ENCODE assay signal across 10 cellular contexts in genomic region chr20:16761305-16761829, GRCh38. TPM values are rescaled to one million over a fixed set of nuclear protein-coding genes. Genes with fewer than 3 reads are reported as not detected.
DNase-seq lines count a peak whose midpoint lies in the region; ATAC-seq and TF ChIP-seq lines count a peak whose summit lies in the region.
"Had no signal": no experiment of that assay in that cellular context is flagged by ENCODE, and none has a peak within 500 bp of the region (broad histone marks: within the 10 kb centered on the region; RNA-seq: fewer than 3 reads in every experiment).

No MANE protein-coding gene starts in this region.

- H3K9ac ChIP-seq in Karpas-422 (ENCODE audit: low read length): no peak overlapping the region

- H3K27ac ChIP-seq in CD8-positive, alpha-beta T cell (ENCODE audit: low read depth, low read length): no peak overlapping the region
- H3K27ac ChIP-seq in Karpas-422 (ENCODE audit: low read length) (no peak overlapping the region), foreskin keratinocyte (no peak overlapping the region)
- H3K27ac ChIP-seq: SJSA1 had no signal

- peaks cover 9% of the 10 kb centered on the region for H3K27me3 Mint-ChIP-seq in CD8-positive, alpha-beta T cell (ENCODE audit: low read depth)
- H3K27me3 Mint-ChIP-seq in activated T-helper 17 cell treated with anti-CD3 and anti-CD28 coated beads, Interleukin-2, amount 50 U/mL, for 72 hours: peaks cover 10% of the 10 kb centered on the region

- peak; percentile 69 for ATAC-seq in CD8-positive, alpha-beta T cell
- ATAC-seq in GM19351 (IDR thresholded peaks at IDR 0.05; ENCODE audit: unreplicated experiment) (peak; percentile 76), foreskin keratinocyte (peak; percentile 77), HG02763 (IDR thresholded peaks at IDR 0.05; ENCODE audit: unreplicated experiment) (no peak)
- ATAC-seq in activated T-helper 17 cell treated with anti-CD3 and anti-CD28 coated beads, Interleukin-2, amount 50 U/mL, for 72 hours (replicated peaks): peak; percentile 52

- H3K27ac Mint-ChIP-seq in CD8-positive, alpha-beta T cell: no peak overlapping the region
- no peak overlapping the region for H3K27ac Mint-ChIP-seq in activated T-helper 17 cell treated with anti-CD3 and anti-CD28 coated beads, Interleukin-2, amount 50 U/mL, for 72 hours

- CTCF ChIA-PET in CD8-positive, alpha-beta T cell (lab: Charles Lee): interaction anchor here (0.7 to 2.4 kb wide), 14 partner anchors 8 to 244 kb away, joined by 3 to 12 read pairs (median 4); partner anchors contain the start of gene OTOR

- no peak overlapping the region for H3K4me3 ChIP-seq in CD8-positive, alpha-beta T cell (ENCODE audit: low read depth, low read length)
- no peak overlapping the region for H3K4me3 ChIP-seq in Karpas-422 (ENCODE audit: low read length)
- H3K4me3 ChIP-seq: SJSA1 had no signal

- H3K9me3 Mint-ChIP-seq in CD8-positive, alpha-beta T cell: no peaks in the 10 kb centered on the region
- no peaks in the 10 kb centered on the region for H3K9me3 Mint-ChIP-seq in activated T-helper 17 cell treated with anti-CD3 and anti-CD28 coated beads, Interleukin-2, amount 50 U/mL, for 72 hours

- peak; percentile 61 for TF ChIP-seq CTCF in CD8-positive, alpha-beta T cell (IDR thresholded peaks at IDR 0.05)
- TF ChIP-seq CTCF in foreskin keratinocyte (conservative IDR thresholded peaks at IDR 0.05): peak; percentile 77

- POLR2A ChIA-PET in CD8-positive, alpha-beta T cell (lab: Charles Lee): no interaction called here

- no peaks in the 10 kb centered on the region for H3K36me3 ChIP-seq in CD8-positive, alpha-beta T cell (ENCODE audit: insufficient read depth, low read length)
- no peaks in the 10 kb centered on the region for H3K36me3 ChIP-seq in Karpas-422 (ENCODE audit: insufficient read depth, low read length)
- H3K36me3 ChIP-seq: SJSA1 had no signal

- intact Hi-C loops in CD8-positive, alpha-beta T cell (cut with DNase I, micrococcal nuclease): loop anchor here (1.0 to 5.0 kb wide), 4 partner anchors 60 to 1054 kb away; no protein-coding TSS in a partner anchor

- H4K20me1 ChIP-seq in Karpas-422 (ENCODE audit: insufficient read depth, low read depth, low read length): no peaks in the 10 kb centered on the region

- H3K4me2 ChIP-seq in Karpas-422 (ENCODE audit: low read depth, low read length, poor library complexity, severe bottlenecking): no peak overlapping the region

- H3K36me3 Mint-ChIP-seq in CD8-positive, alpha-beta T cell: no peaks in the 10 kb centered on the region
- H3K36me3 Mint-ChIP-seq in activated T-helper 17 cell treated with anti-CD3 and anti-CD28 coated beads, Interleukin-2, amount 50 U/mL, for 72 hours (ENCODE audit: low read depth): no peaks in the 10 kb centered on the region

- no peaks in the 10 kb centered on the region for H3K79me2 ChIP-seq in Karpas-422 (ENCODE audit: low read length)

- no peaks in the 10 kb centered on the region for H3K9me3 ChIP-seq in CD8-positive, alpha-beta T cell (ENCODE audit: low read length)
- H3K9me3 ChIP-seq in Karpas-422 (ENCODE audit: low read length): no peaks in the 10 kb centered on the region
- H3K9me3 ChIP-seq: SJSA1 had no signal

- no peak overlapping the region for H3K4me3 Mint-ChIP-seq in CD8-positive, alpha-beta T cell
- no peak overlapping the region for H3K4me3 Mint-ChIP-seq in activated T-helper 17 cell treated with anti-CD3 and anti-CD28 coated beads, Interleukin-2, amount 50 U/mL, for 72 hours

- no peaks in the 10 kb centered on the region for H3K27me3 ChIP-seq in CD8-positive, alpha-beta T cell (ENCODE audit: insufficient read depth, low read length)
- H3K27me3 ChIP-seq in Karpas-422 (ENCODE audit: low read length) (no peaks in the 10 kb centered on the region), foreskin keratinocyte (no peaks in the 10 kb centered on the region)
- H3K27me3 ChIP-seq: SJSA1 had no signal

- H3K4me1 ChIP-seq in CD8-positive, alpha-beta T cell (ENCODE audit: insufficient read depth, low read length): no peaks in the 10 kb centered on the region
- H3K4me1 ChIP-seq in Karpas-422 (ENCODE audit: low read length) (no peaks in the 10 kb centered on the region), foreskin keratinocyte (no peaks in the 10 kb centered on the region)
- H3K4me1 ChIP-seq: SJSA1 had no signal

- no peak overlapping the region for H2AFZ ChIP-seq in Karpas-422 (ENCODE audit: low read length)

- peak in 6 of 7 experiments; percentile 18 to 66 (median 44) for DNase-seq in CD8-positive, alpha-beta T cell
- DNase-seq in Karpas-422: peak; percentile 86
- peak; percentile 35 for DNase-seq in OCI-M2 (lab: John Stamatoyannopoulos, UW; ENCODE audit: unreplicated experiment)
- DNase-seq in foreskin keratinocyte: peak; percentile 24 to 52
- DNase-seq in occipital lobe (lab: John Stamatoyannopoulos, UW): peak; percentile 28

- H3K9me2 ChIP-seq in Karpas-422 (replicated peaks; ENCODE audit: insufficient read depth, low read length): no peaks in the 10 kb centered on the region

- no peaks in the 10 kb centered on the region for H3K4me1 Mint-ChIP-seq in CD8-positive, alpha-beta T cell (ENCODE audit: low read depth)
- H3K4me1 Mint-ChIP-seq in activated T-helper 17 cell treated with anti-CD3 and anti-CD28 coated beads, Interleukin-2, amount 50 U/mL, for 72 hours: no peaks in the 10 kb centered on the region

RNA-seq across cellular contexts. Expression of gene OTOR, which starts 13.2 kb away (rescaled TPM):
- total RNA-seq in CD8-positive, alpha-beta T cell: not detected
- not detected in 2 replicates for total RNA-seq in Karpas-422 (2014; rRNA removed; shearing (Covaris generic); ENCODE audit: low replicate concordance)
- total RNA-seq in activated T-helper 17 cell treated with anti-CD3 and anti-CD28 coated beads, Interleukin-2, amount 50 U/mL, for 72 hours: not detected
- total RNA-seq in foreskin keratinocyte (not detected in 2 replicates), occipital lobe (0.47 TPM)
- polyA plus RNA-seq in foreskin keratinocyte: not detected in 2 replicates
- total RNA-seq: SJSA1 had no signal
- polyA plus RNA-seq: urinary bladder had no signal

RNA-seq across cellular contexts. Expression of gene SNRPB2, which starts 31.5 kb away (rescaled TPM):
- 10 to 100 TPM; 49.0 to 50.4 TPM for total RNA-seq in CD8-positive, alpha-beta T cell
- total RNA-seq in Karpas-422 (2014; rRNA removed; shearing (Covaris generic); ENCODE audit: low replicate concordance): 52.4 and 94.6 TPM in 2 replicates
- total RNA-seq in activated T-helper 17 cell treated with anti-CD3 and anti-CD28 coated beads, Interleukin-2, amount 50 U/mL, for 72 hours: 100 to 1,000 TPM in 1 of 2 donors, 10 to 100 TPM in 1; 75.0 to 119 TPM
- 62.1 and 66.5 TPM in 2 replicates for total RNA-seq in foreskin keratinocyte
- 60.0 and 63.8 TPM in 2 replicates for polyA plus RNA-seq in foreskin keratinocyte
- total RNA-seq in occipital lobe: 71.3 TPM

Comparison
In these comparisons a context has a peak if more than half of its experiments do, and no peak if none do; other contexts are left out.
1. DNase-seq: peak in every context shown above with its lines; median percentile 86 in Karpas-422; 44 in CD8-positive, alpha-beta T cell; 38 in foreskin keratinocyte; 35 in OCI-M2; 28 in occipital lobe.